Comparison of ENCODE assay signal across 22 cellular contexts in genomic region chr5:74390822-74391221, GRCh38.
"Had no signal": no experiment of that assay in that cellular context is flagged by ENCODE, and none has a peak within 500 bp of the region (broad histone marks: within the 10 kb centered on the region; RNA-seq: fewer than 3 reads in every experiment).

No MANE protein-coding gene starts in this region.

- DNase-seq: activated B cell treated with CpG ODN at 0.5 μM for 24 hours; activated CD4-positive, alpha-beta T cell treated with anti-CD3 and anti-CD28 coated beads for 1 hour; activated CD4-positive, alpha-beta T cell treated with anti-CD3 and anti-CD28 coated beads, Interleukin-2, amount 10 ng/mL, durations not matched to agents 24 days and 14 days; activated CD4-positive, alpha-beta T cell treated with anti-CD3 and anti-CD28 coated beads, Interleukin-2, amount 50 U/mL, for 48 hours; activated CD8-positive, alpha-beta memory T cell treated with anti-CD3 and anti-CD28 coated beads for 24 hours; activated effector memory CD4-positive, alpha-beta T cell treated with anti-CD3 and anti-CD28 coated beads, Interleukin-2, amount 50 U/mL, for 16 hours; activated naive CD4-positive, alpha-beta T cell treated with Interleukin-2 at 50 U/mL for 16 hours; activated naive CD8-positive, alpha-beta T cell treated with anti-CD3 and anti-CD28 coated beads, Interleukin-2, amount 50 U/mL, for 24 hours; activated T-cell treated with anti-CD3 and anti-CD28 coated beads, Interleukin-2, amount 50 U/mL, for 4 hours; amniotic stem cell; brain microvascular endothelial cell; Karpas-422; NCI-H1105 treated with DMSO at 0.1 percent for 48 hours; NCI-H1436 treated with DMSO at 0.1 percent for 48 hours; NCI-H187; NCI-H2081; NCI-H446; NCI-H524; PC-3; T-helper 17 cell; T-helper 9 cell had no signal

- H3K36me3 Mint-ChIP-seq: activated naive CD4-positive, alpha-beta T cell treated with anti-CD3 and anti-CD28 coated beads, Interleukin-2, amount 50 U/mL, for 72 hours had no signal

- H3K27ac Mint-ChIP-seq: activated B cell treated with CpG ODN at 0.5 μM for 24 hours; activated CD4-positive, alpha-beta T cell treated with anti-CD3 and anti-CD28 coated beads, Interleukin-2, amount 10 ng/mL, durations not matched to agents 24 days and 14 days; activated naive CD4-positive, alpha-beta T cell treated with anti-CD3 and anti-CD28 coated beads, Interleukin-2, amount 50 U/mL, for 72 hours; activated naive CD8-positive, alpha-beta T cell treated with anti-CD3 and anti-CD28 coated beads, Interleukin-2, amount 50 U/mL, for 24 hours; T-helper 17 cell had no signal

- H3K9me3 Mint-ChIP-seq: activated B cell treated with CpG ODN at 0.5 μM for 24 hours; activated CD4-positive, alpha-beta T cell treated with anti-CD3 and anti-CD28 coated beads, Interleukin-2, amount 10 ng/mL, durations not matched to agents 24 days and 14 days; activated naive CD4-positive, alpha-beta T cell treated with anti-CD3 and anti-CD28 coated beads, Interleukin-2, amount 50 U/mL, for 72 hours; activated naive CD8-positive, alpha-beta T cell treated with anti-CD3 and anti-CD28 coated beads, Interleukin-2, amount 50 U/mL, for 24 hours; activated T-cell treated with anti-CD3 and anti-CD28 coated beads, Interleukin-2, amount 50 U/mL, for 4 hours had no signal

- H3K4me3 Mint-ChIP-seq: activated B cell treated with CpG ODN at 0.5 μM for 24 hours; activated CD4-positive, alpha-beta T cell treated with anti-CD3 and anti-CD28 coated beads, Interleukin-2, amount 10 ng/mL, durations not matched to agents 24 days and 14 days; activated naive CD8-positive, alpha-beta T cell treated with anti-CD3 and anti-CD28 coated beads, Interleukin-2, amount 50 U/mL, for 24 hours; activated T-cell treated with anti-CD3 and anti-CD28 coated beads, Interleukin-2, amount 50 U/mL, for 4 hours; T-helper 17 cell had no signal

- H3K4me1 Mint-ChIP-seq: activated B cell treated with CpG ODN at 0.5 μM for 24 hours; activated naive CD8-positive, alpha-beta T cell treated with anti-CD3 and anti-CD28 coated beads, Interleukin-2, amount 50 U/mL, for 24 hours; T-helper 17 cell had no signal

- ATAC-seq: activated naive CD4-positive, alpha-beta T cell treated with anti-CD3 and anti-CD28 coated beads, Interleukin-2, amount 50 U/mL, for 72 hours; activated naive CD8-positive, alpha-beta T cell treated with anti-CD3 and anti-CD28 coated beads, Interleukin-2, amount 50 U/mL, for 24 hours; activated T-cell treated with anti-CD3 and anti-CD28 coated beads, Interleukin-2, amount 50 U/mL, for 4 hours; PC-3; T-helper 17 cell had no signal

- H3K27me3 Mint-ChIP-seq: activated B cell treated with CpG ODN at 0.5 μM for 24 hours; activated naive CD8-positive, alpha-beta T cell treated with anti-CD3 and anti-CD28 coated beads, Interleukin-2, amount 50 U/mL, for 24 hours had no signal
